In the genomic region with DNA sequence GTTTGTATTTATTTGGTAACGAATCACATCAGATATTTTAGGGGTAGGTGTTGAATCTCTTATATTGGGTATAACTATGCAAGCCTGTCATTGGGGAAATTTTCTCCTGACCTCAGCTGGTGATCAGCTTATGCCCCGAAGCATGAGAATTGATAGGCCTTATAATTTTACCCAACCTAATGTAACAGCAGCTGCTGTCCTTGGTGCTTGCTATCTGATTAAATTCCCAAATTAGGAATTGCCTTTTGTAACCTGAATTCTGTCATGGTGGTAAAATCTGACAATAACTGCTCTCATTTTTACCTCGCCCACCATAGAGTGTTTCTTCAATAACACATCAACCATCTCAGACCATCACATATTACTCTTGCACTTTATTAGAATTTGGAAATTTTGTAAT, we compare ENCODE assay signal across 1 cellular context.
TF ChIP-seq lines count a peak whose summit lies in the region.

No MANE protein-coding gene starts in this region.

TF ChIP-seq in GM23338, 12 proteins besides CTCF, POLR2A, EP300 and RAD21 (continued from another document):
- TF ChIP-seq, protein P1, sequence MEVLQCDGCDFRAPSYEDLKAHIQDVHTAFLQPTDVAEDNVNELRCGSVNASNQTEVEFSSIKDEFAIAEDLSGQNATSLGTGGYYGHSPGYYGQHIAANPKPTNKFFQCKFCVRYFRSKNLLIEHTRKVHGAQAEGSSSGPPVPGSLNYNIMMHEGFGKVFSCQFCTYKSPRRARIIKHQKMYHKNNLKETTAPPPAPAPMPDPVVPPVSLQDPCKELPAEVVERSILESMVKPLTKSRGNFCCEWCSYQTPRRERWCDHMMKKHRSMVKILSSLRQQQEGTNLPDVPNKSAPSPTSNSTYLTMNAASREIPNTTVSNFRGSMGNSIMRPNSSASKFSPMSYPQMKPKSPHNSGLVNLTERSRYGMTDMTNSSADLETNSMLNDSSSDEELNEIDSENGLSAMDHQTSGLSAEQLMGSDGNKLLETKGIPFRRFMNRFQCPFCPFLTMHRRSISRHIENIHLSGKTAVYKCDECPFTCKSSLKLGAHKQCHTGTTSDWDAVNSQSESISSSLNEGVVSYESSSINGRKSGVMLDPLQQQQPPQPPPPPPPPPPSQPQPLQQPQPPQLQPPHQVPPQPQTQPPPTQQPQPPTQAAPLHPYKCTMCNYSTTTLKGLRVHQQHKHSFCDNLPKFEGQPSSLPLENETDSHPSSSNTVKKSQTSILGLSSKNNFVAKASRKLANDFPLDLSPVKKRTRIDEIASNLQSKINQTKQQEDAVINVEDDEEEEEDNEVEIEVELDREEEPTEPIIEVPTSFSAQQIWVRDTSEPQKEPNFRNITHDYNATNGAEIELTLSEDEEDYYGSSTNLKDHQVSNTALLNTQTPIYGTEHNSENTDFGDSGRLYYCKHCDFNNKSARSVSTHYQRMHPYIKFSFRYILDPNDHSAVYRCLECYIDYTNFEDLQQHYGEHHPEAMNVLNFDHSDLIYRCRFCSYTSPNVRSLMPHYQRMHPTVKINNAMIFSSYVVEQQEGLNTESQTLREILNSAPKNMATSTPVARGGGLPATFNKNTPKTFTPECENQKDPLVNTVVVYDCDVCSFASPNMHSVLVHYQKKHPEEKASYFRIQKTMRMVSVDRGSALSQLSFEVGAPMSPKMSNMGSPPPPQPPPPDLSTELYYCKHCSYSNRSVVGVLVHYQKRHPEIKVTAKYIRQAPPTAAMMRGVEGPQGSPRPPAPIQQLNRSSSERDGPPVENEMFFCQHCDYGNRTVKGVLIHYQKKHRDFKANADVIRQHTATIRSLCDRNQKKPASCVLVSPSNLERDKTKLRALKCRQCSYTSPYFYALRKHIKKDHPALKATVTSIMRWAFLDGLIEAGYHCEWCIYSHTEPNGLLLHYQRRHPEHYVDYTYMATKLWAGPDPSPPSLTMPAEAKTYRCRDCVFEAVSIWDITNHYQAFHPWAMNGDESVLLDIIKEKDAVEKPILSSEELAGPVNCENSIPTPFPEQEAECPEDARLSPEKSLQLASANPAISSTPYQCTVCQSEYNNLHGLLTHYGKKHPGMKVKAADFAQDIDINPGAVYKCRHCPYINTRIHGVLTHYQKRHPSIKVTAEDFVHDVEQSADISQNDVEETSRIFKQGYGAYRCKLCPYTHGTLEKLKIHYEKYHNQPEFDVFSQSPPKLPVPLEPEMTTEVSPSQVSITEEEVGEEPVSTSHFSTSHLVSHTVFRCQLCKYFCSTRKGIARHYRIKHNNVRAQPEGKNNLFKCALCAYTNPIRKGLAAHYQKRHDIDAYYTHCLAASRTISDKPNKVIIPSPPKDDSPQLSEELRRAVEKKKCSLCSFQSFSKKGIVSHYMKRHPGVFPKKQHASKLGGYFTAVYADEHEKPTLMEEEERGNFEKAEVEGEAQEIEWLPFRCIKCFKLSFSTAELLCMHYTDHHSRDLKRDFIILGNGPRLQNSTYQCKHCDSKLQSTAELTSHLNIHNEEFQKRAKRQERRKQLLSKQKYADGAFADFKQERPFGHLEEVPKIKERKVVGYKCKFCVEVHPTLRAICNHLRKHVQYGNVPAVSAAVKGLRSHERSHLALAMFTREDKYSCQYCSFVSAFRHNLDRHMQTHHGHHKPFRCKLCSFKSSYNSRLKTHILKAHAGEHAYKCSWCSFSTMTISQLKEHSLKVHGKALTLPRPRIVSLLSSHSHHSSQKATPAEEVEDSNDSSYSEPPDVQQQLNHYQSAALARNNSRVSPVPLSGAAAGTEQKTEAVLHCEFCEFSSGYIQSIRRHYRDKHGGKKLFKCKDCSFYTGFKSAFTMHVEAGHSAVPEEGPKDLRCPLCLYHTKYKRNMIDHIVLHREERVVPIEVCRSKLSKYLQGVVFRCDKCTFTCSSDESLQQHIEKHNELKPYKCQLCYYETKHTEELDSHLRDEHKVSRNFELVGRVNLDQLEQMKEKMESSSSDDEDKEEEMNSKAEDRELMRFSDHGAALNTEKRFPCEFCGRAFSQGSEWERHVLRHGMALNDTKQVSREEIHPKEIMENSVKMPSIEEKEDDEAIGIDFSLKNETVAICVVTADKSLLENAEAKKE (CRISPR knock-in tag; IDR thresholded peaks at IDR 0.05) = no peak
